In genomic region chr12:122250047-122250446, GRCh38 we compare ENCODE assay signal across 21 cellular contexts. TPM values are rescaled to one million over a fixed set of nuclear protein-coding genes. Genes with fewer than 3 reads are reported as not detected.
"Had no signal": no experiment of that assay in that cellular context is flagged by ENCODE, and none has a peak within 500 bp of the region (broad histone marks: within the 10 kb centered on the region; RNA-seq: fewer than 3 reads in every experiment).

No MANE protein-coding gene starts in this region.

- H3K27me3 Mint-ChIP-seq: activated CD4-positive, alpha-beta T cell treated with anti-CD3 and anti-CD28 coated beads, Interleukin-2, amount 10 ng/mL, durations not matched to agents 24 days and 14 days; activated CD8-positive, alpha-beta T cell treated with anti-CD3 and anti-CD28 coated beads for 36 hours; activated T-helper 17 cell treated with anti-CD3 and anti-CD28 coated beads, Interleukin-2, amount 50 U/mL, for 72 hours had no signal

- ATAC-seq: activated CD8-positive, alpha-beta T cell treated with anti-CD3 and anti-CD28 coated beads for 36 hours; activated T-helper 17 cell treated with anti-CD3 and anti-CD28 coated beads, Interleukin-2, amount 50 U/mL, for 72 hours; body of pancreas; esophagus mucosa; gastroesophageal sphincter; heart left ventricle; left lung; upper lobe of right lung had no signal

- H3K27ac Mint-ChIP-seq: activated CD4-positive, alpha-beta T cell treated with anti-CD3 and anti-CD28 coated beads, Interleukin-2, amount 10 ng/mL, durations not matched to agents 24 days and 14 days; activated CD8-positive, alpha-beta T cell treated with anti-CD3 and anti-CD28 coated beads for 36 hours; activated T-helper 17 cell treated with anti-CD3 and anti-CD28 coated beads, Interleukin-2, amount 50 U/mL, for 72 hours had no signal

- DNase-seq: activated CD4-positive, alpha-beta T cell treated with anti-CD3 and anti-CD28 coated beads, Interleukin-2, amount 10 ng/mL, durations not matched to agents 24 days and 14 days; activated CD4-positive, CD25-positive, alpha-beta regulatory T cell; activated CD8-positive, alpha-beta T cell treated with anti-CD3 and anti-CD28 coated beads for 36 hours; activated naive CD4-positive, alpha-beta T cell; activated T-cell treated with anti-CD3 and anti-CD28 coated beads, Interleukin-2, amount 50 U/mL, for 1 hour; heart left ventricle; left lung; midbrain; occipital lobe; stimulated activated CD4-positive, alpha-beta T cell treated with anti-CD3 and anti-CD28 coated beads, Interleukin-12 subunit alpha, Interleukin-12 subunit beta, amount 100 ng/mL, for 4 hours; stimulated activated CD4-positive, alpha-beta T cell treated with anti-CD3 and anti-CD28 coated beads, Interleukin-1b, Interleukin-23, amount 100 ng/mL, for 48 hours; stimulated activated CD8-positive, alpha-beta memory T cell treated with anti-CD3 and anti-CD28 coated beads, Interleukin-4, amount 100 ng/mL, for 48 hours; stimulated activated naive CD4-positive, alpha-beta T cell; T-helper 9 cell; upper lobe of right lung had no signal

- H3K4me3 Mint-ChIP-seq: activated CD4-positive, alpha-beta T cell treated with anti-CD3 and anti-CD28 coated beads, Interleukin-2, amount 10 ng/mL, durations not matched to agents 24 days and 14 days; activated CD8-positive, alpha-beta T cell treated with anti-CD3 and anti-CD28 coated beads for 36 hours; activated T-helper 17 cell treated with anti-CD3 and anti-CD28 coated beads, Interleukin-2, amount 50 U/mL, for 72 hours had no signal

- H3K9me3 Mint-ChIP-seq: activated CD4-positive, alpha-beta T cell treated with anti-CD3 and anti-CD28 coated beads, Interleukin-2, amount 10 ng/mL, durations not matched to agents 24 days and 14 days; activated CD8-positive, alpha-beta T cell treated with anti-CD3 and anti-CD28 coated beads for 36 hours; activated T-helper 17 cell treated with anti-CD3 and anti-CD28 coated beads, Interleukin-2, amount 50 U/mL, for 72 hours had no signal

RNA-seq across cellular contexts. Expression of gene B3GNT4, which starts 46.5 kb away (rescaled TPM):
- total RNA-seq: body of pancreas, cardiac septum, gastroesophageal sphincter, heart left ventricle, right atrium auricular region had no signal
